Comparison of ENCODE assay signal across 8 cellular contexts in the genomic region with DNA sequence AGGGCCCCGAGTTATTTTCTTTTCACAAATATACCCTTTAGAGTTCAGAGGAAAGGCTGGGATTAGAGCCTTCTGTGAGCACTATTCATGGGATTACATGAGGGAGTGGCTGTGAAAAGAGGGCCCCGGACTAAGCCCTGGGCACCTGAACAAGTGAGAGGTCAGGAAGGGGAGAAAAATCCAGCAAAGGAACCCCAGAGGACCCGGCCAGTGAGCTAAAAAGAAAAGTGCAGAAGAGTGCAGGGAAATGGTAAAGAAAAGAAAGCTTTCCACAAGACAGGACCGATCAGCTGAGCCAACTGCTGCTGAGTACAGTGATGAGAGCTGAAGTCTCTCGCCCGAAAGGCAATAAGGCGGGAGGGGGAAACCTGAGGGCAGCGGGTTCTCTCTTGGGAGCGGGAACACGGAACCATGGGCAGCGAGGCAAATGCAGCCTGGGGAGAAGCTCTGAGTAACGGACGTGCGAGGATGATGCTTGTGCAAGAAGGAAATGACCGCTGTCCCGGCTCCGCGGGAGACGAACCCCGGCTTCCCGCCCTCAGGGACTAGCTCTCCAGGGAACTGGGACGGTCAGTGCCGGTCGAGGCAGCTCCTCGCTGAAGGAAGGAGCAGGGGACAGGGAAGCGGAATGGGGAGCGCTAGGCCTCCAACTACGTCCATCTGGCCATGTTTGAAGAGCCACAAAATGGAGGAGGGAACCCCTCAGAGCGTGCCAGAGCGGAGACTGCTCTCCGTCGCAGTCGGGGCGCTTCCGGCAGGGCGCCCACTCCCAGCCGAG. TPM values are rescaled to one million over a fixed set of nuclear protein-coding genes. Genes with fewer than 3 reads are reported as not detected.
DNase-seq lines count a peak whose midpoint lies in the region; ATAC-seq and TF ChIP-seq lines count a peak whose summit lies in the region.

No MANE protein-coding gene starts in this region.

- peak overlapping the region; percentile 95 for H3K4me2 ChIP-seq in OCI-LY7 (ENCODE audit: low read length)

- H4K20me1 ChIP-seq in OCI-LY7 (ENCODE audit: insufficient read depth, low read length), result no peaks in the 10 kb centered on the region

- H3K9me3 Mint-ChIP-seq in activated naive CD4-positive, alpha-beta T cell treated with anti-CD3 and anti-CD28 coated beads, Interleukin-2, amount 50 U/mL, for 24 hours, result no peaks in the 10 kb centered on the region

- peak overlapping the region; percentile 87 for H3K4me3 Mint-ChIP-seq in activated naive CD4-positive, alpha-beta T cell treated with anti-CD3 and anti-CD28 coated beads, Interleukin-2, amount 50 U/mL, for 24 hours

- CTCF ChIA-PET in OCI-LY7 (lab: Charles Lee; ENCODE audit: unreplicated experiment), result interaction anchor here (1.4 kb wide), 1 partner anchor 115 kb away, joined by 5 read pairs; no protein-coding TSS in a partner anchor

- H3K36me3 ChIP-seq in OCI-LY7 (ENCODE audit: insufficient read depth, low read length), result peaks cover 16% of the 10 kb centered on the region
- H3K36me3 ChIP-seq in neuron (ENCODE audit: insufficient read depth, low read length), result peaks cover 2% of the 10 kb centered on the region
- peaks cover 5% of the 10 kb centered on the region for H3K36me3 ChIP-seq in upper lobe of right lung

- TSS peak; percentile 78 for BruUV-seq in OCI-LY7 (replicated peaks; lab: Mats Ljungman, UMichigan)

- H3K4me3 ChIP-seq in OCI-LY7 (ENCODE audit: low read depth, low read length, poor library complexity, severe bottlenecking), result peak overlapping the region; percentile 81
- H3K4me3 ChIP-seq in neuron (ENCODE audit: low read length), result peak overlapping the region; percentile 91
- peak overlapping the region; percentile 74 for H3K4me3 ChIP-seq in upper lobe of right lung

- H3K27me3 Mint-ChIP-seq in activated naive CD4-positive, alpha-beta T cell treated with anti-CD3 and anti-CD28 coated beads, Interleukin-2, amount 50 U/mL, for 24 hours, result no peaks in the 10 kb centered on the region

- peaks cover 4% of the 10 kb centered on the region for H3K36me3 Mint-ChIP-seq in activated naive CD4-positive, alpha-beta T cell treated with anti-CD3 and anti-CD28 coated beads, Interleukin-2, amount 50 U/mL, for 24 hours

- peak overlapping the region; percentile 93 for H3K27ac Mint-ChIP-seq in activated naive CD4-positive, alpha-beta T cell treated with anti-CD3 and anti-CD28 coated beads, Interleukin-2, amount 50 U/mL, for 24 hours

- peak overlapping the region; percentile 53 for H3K27ac ChIP-seq in OCI-LY7 (ENCODE audit: low read depth, low read length, poor library complexity, severe bottlenecking)
- H3K27ac ChIP-seq in upper lobe of right lung, result peak overlapping the region; percentile 93

- peak overlapping the region; percentile 80 for H2AFZ ChIP-seq in OCI-LY7 (ENCODE audit: low read length)
- peak overlapping the region; percentile 95 for H2AFZ ChIP-seq in neuron (ENCODE audit: low read depth, low read length)

- H3K4me1 ChIP-seq in OCI-LY7 (ENCODE audit: insufficient read depth, low read length, poor library complexity, severe bottlenecking) (peaks cover 32% of the 10 kb centered on the region), neuron (ENCODE audit: insufficient read depth, low read length) (peaks cover 18% of the 10 kb centered on the region), upper lobe of right lung (peaks cover 31% of the 10 kb centered on the region)

- DNase-seq in CD1c-positive myeloid dendritic cell (ENCODE audit: extremely low spot score) (peak; percentile 87), OCI-LY7 (ENCODE audit: low spot score) (peak; percentile 42), globus pallidus (ENCODE audit: low spot score) (peak; percentile 73), upper lobe of right lung (peak; percentile 86)

- peaks cover 36% of the 10 kb centered on the region for H3K4me1 Mint-ChIP-seq in activated naive CD4-positive, alpha-beta T cell treated with anti-CD3 and anti-CD28 coated beads, Interleukin-2, amount 50 U/mL, for 24 hours

- no peaks in the 10 kb centered on the region for H3K27me3 ChIP-seq in neuron (ENCODE audit: insufficient read depth, low read length)
- H3K27me3 ChIP-seq in upper lobe of right lung, result no peaks in the 10 kb centered on the region

- POLR2A ChIA-PET in OCI-LY7 (lab: Charles Lee), result interaction anchor here (0.7 to 1.8 kb wide), 9 partner anchors 8 to 270 kb away, joined by 3 to 8 read pairs (median 4); no protein-coding TSS in a partner anchor

- intact Hi-C loops in OCI-LY7 (cut with micrococcal nuclease; ENCODE audit: unreplicated experiment), result loop anchor here (2.0 to 10.0 kb wide), 3 partner anchors 117 to 273 kb away; partner anchors contain the start of gene MAPK7
- intact Hi-C loops in upper lobe of right lung (cut with DNase I), result no loop called here

- TF ChIP-seq CTCF in OCI-LY7 (conservative IDR thresholded peaks at IDR 0.05; ENCODE audit: low read length) (no peak), upper lobe of right lung (IDR thresholded peaks at IDR 0.05) (no peak)

- ATAC-seq in GM19324 (IDR thresholded peaks at IDR 0.05; ENCODE audit: low FRiP score, unreplicated experiment) (peak; percentile 1), HG03469 (IDR thresholded peaks at IDR 0.05; ENCODE audit: unreplicated experiment) (peak; percentile 10), upper lobe of right lung (peak; percentile 58)

- H3K9me3 ChIP-seq in OCI-LY7 (ENCODE audit: low read length) (no peaks in the 10 kb centered on the region), neuron (ENCODE audit: low read length) (peaks cover 2% of the 10 kb centered on the region), upper lobe of right lung (no peaks in the 10 kb centered on the region)

- no peaks in the 10 kb centered on the region for H3K9me2 ChIP-seq in OCI-LY7 (ENCODE audit: insufficient read depth, low read length)

- peaks cover 25% of the 10 kb centered on the region for H3K79me2 ChIP-seq in OCI-LY7 (ENCODE audit: insufficient read depth, low read depth, low read length)

RNA-seq across cellular contexts. Expression of gene ALDH3A2, which starts 0.7 kb away (rescaled TPM):
- total RNA-seq in OCI-LY7 (2014; rRNA removed; shearing (Covaris generic)), result 28.9 and 29.7 TPM in 2 replicates
- total RNA-seq in OCI-LY7 (2022), result 41.1 and 47.3 TPM in 2 replicates
- 134 TPM for total RNA-seq in upper lobe of right lung

Comparison
In these comparisons a context has a peak if more than half of its experiments do, and no peak if none do; other contexts are left out.
1. Peak in every context shown above with its lines: DNase-seq, ATAC-seq, H3K4me3 ChIP-seq and H3K27ac ChIP-seq.
2. ATAC-seq: peak in every context shown above with its lines; median percentile 58 in upper lobe of right lung; 10 in HG03469; 1 in GM19324.